8 cellular contexts compared by ENCODE assay signal in the genomic region with DNA sequence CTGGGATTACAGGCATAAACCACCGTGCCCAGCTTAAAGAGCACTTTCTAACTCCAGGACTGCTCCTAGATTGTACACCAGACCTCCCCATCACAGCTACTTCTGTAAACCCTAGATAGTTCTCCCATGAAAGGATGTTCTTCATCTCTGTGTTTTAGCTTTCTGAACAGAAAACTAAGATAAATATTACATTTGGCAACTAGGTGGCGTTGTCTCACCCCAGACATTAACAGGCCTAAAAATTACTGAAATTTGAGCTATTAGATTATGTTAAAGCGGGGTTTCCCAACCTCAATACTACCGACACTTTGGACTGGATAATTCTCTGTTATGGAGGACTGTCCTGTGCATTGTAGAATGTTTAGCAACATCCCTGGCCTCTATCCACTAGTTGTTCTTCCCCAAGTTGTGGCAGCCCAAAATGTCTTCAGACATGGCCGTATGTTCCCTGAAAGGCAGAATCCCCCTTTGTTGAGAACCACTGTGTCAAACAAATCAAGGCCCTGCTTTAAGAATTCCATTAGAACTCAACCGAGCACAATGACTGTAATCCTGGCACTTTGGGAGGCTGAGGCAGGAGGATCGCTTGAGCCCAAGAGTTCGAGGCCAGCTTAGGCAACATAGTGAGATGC. TPM values are rescaled to one million over a fixed set of nuclear protein-coding genes. Genes with fewer than 3 reads are reported as not detected.
DNase-seq lines count a peak whose midpoint lies in the region; ATAC-seq, FAIRE-seq and TF ChIP-seq lines count a peak whose summit lies in the region.

No MANE protein-coding gene starts in this region.

- TF ChIP-seq EP300 in sigmoid colon (IDR thresholded peaks at IDR 0.05) = no peak

- no peaks in the 10 kb centered on the region for H3K79me2 ChIP-seq in PC-9 (ENCODE audit: low read depth)

- H3K4me2 ChIP-seq in PC-9 = no peak overlapping the region

- no peaks in the 10 kb centered on the region for H3K27me3 ChIP-seq in PC-9 (ENCODE audit: insufficient read depth, low read depth)
- H3K27me3 ChIP-seq in sigmoid colon = no peaks in the 10 kb centered on the region

- POLR2A ChIA-PET in PC-9 (lab: Charles Lee; ENCODE audit: unreplicated experiment) = interaction anchor here (0.6 to 0.7 kb wide), 3 partner anchors 71 to 685 kb away, joined by 3 to 5 read pairs (median 4); no protein-coding TSS in a partner anchor

- no peaks in the 10 kb centered on the region for H3K9me2 ChIP-seq in PC-9 (ENCODE audit: insufficient read depth)

- TF ChIP-seq POLR2A in GM12891 (IDR thresholded peaks at IDR 0.05; ENCODE audit: low read depth, low read length) (no peak), sigmoid colon (IDR thresholded peaks at IDR 0.05) (no peak)

- no peak for ATAC-seq in HG03342 (IDR thresholded peaks at IDR 0.05; ENCODE audit: unreplicated experiment)

- no TSS peak for BruUV-seq in PC-9 (replicated peaks; lab: Mats Ljungman, UMichigan)

- DNase-seq in AG20443 (ENCODE audit: low spot score) (peak; percentile 56), GM12891 (ENCODE audit: insufficient read length, low spot score) (no peak), PC-9 (no peak), fibroblast of peridontal ligament (ENCODE audit: extremely low read depth) (peak; percentile 74), sigmoid colon (no peak), NCI-H524 treated with DMSO at 0.1 percent for 48 hours (lab: John Stamatoyannopoulos, UW) (no peak)
- DNase-seq in stimulated activated CD4-positive, alpha-beta T cell treated with anti-CD3 and anti-CD28 coated beads, Interleukin-1b, Interleukin-23, amount 100 ng/mL, for 48 hours = no peak

- H3K36me3 ChIP-seq in PC-9 (ENCODE audit: low read depth) (no peaks in the 10 kb centered on the region), sigmoid colon (no peaks in the 10 kb centered on the region)

- no peaks in the 10 kb centered on the region for H4K20me1 ChIP-seq in PC-9 (ENCODE audit: insufficient read depth)

- no peak overlapping the region for H2AFZ ChIP-seq in PC-9

- H3K27ac ChIP-seq in PC-9 = no peak overlapping the region
- no peak overlapping the region for H3K27ac ChIP-seq in sigmoid colon

- FAIRE-seq in GM12891 (lab: Jason Lieb, UNC) = peak; percentile 58

- H3K4me1 ChIP-seq in PC-9 (replicated peaks; ENCODE audit: insufficient read depth) (peaks cover 5% of the 10 kb centered on the region), sigmoid colon (no peaks in the 10 kb centered on the region)

- H3K9me3 ChIP-seq in PC-9 (ENCODE audit: insufficient read depth, low read depth) (no peaks in the 10 kb centered on the region), sigmoid colon (no peaks in the 10 kb centered on the region)

- TF ChIP-seq CTCF in PC-9 (conservative IDR thresholded peaks at IDR 0.05) (peak; percentile 89), sigmoid colon (IDR thresholded peaks at IDR 0.05) (peak in 3 of 4 experiments; percentile 32 to 51 (median 42))

- no peaks in the 10 kb centered on the region for H3F3A ChIP-seq in PC-9 (ENCODE audit: insufficient read depth, low read depth)

- H3K4me3 ChIP-seq in PC-9 (no peak overlapping the region), sigmoid colon (no peak overlapping the region)

- 53 to 57% methylated on average over 8 of the region's 8 CpGs for WGBS in sigmoid colon, 2 donors

- CTCF ChIA-PET in PC-9 (lab: Charles Lee) = interaction anchor here (0.5 to 2.0 kb wide), 19 partner anchors 13 to 685 kb away, joined by 3 to 24 read pairs (median 4); partner anchors contain the start of genes PBLD and RUFY2

- intact Hi-C loops in PC-9 (cut with micrococcal nuclease; ENCODE audit: unreplicated experiment) = loop anchor here (1.0 to 2.0 kb wide), 2 partner anchors 89 to 136 kb away; no protein-coding TSS in a partner anchor
- intact Hi-C loops in sigmoid colon (cut with DNase I) = loop anchor here (2.0 to 5.0 kb wide), 2 partner anchors 90 to 119 kb away; partner anchors contain the start of genes HNRNPH3 and PBLD

TF ChIP-seq in GM12891, 5 proteins besides CTCF, POLR2A, EP300 and RAD21:
- TF ChIP-seq SPI1 (IDR thresholded peaks at IDR 0.05; ENCODE audit: low read depth, low read length) (no peak), TAF1 (IDR thresholded peaks at IDR 0.05; ENCODE audit: low read depth, low read length) (no peak), POLR2AphosphoS5 (IDR thresholded peaks at IDR 0.05; ENCODE audit: low read depth, low read length) (no peak), POU2F2 (IDR thresholded peaks at IDR 0.05; ENCODE audit: low read depth, low read length) (no peak), PAX5 (IDR thresholded peaks at IDR 0.05; ENCODE audit: insufficient read depth, low read length, severe bottlenecking) (no peak)

RNA-seq across cellular contexts. Expression of gene ATOH7, which starts 19.1 kb away (rescaled TPM):
- 0.05 TPM for polyA plus RNA-seq in GM12891 (2012; ENCODE audit: low read depth, missing spikeins)
- not detected in 2 replicates for total RNA-seq in PC-9 (2021)
- total RNA-seq in sigmoid colon = under 1 TPM in 1 of 4 donors, not detected in 3; 0.71 TPM
- under 1 TPM in 2 of 3 donors, not detected in 1; 0.15 to 0.60 TPM for polyA plus RNA-seq in sigmoid colon

Comparison
In these comparisons a context has a peak if more than half of its experiments do, and no peak if none do; other contexts are left out.
1. DNase-seq: peak in AG20443 (single experiment) and fibroblast of peridontal ligament (single experiment); none in GM12891 (single experiment), PC-9 (0 of 2), sigmoid colon (single experiment), NCI-H524 treated with DMSO at 0.1 percent for 48 hours (single experiment) and stimulated activated CD4-positive, alpha-beta T cell treated with anti-CD3 and anti-CD28 coated beads, Interleukin-1b, Interleukin-23, amount 100 ng/mL, for 48 hours (single experiment).